ENCODE assay signal across 42 cellular contexts in genomic region chr7:4944939-4945338, GRCh38. TPM values are rescaled to one million over a fixed set of nuclear protein-coding genes. Genes with fewer than 3 reads are reported as not detected.
"Had no signal": no experiment of that assay in that cellular context is flagged by ENCODE, and none has a peak within 500 bp of the region (broad histone marks: within the 10 kb centered on the region; RNA-seq: fewer than 3 reads in every experiment).

No MANE protein-coding gene starts in this region.

- H3K27ac Mint-ChIP-seq: activated naive CD4-positive, alpha-beta T cell treated with anti-CD3 and anti-CD28 coated beads for 36 hours; activated naive CD4-positive, alpha-beta T cell treated with anti-CD3 and anti-CD28 coated beads, Interleukin-2, amount 10 ng/mL, durations not matched to agents 7 days and 5 days; activated naive CD4-positive, alpha-beta T cell treated with anti-CD3 and anti-CD28 coated beads, Interleukin-2, amount 50 U/mL, for 24 hours; activated naive CD4-positive, alpha-beta T cell treated with anti-CD3 and anti-CD28 coated beads, Interleukin-2, amount 50 U/mL, for 72 hours; activated naive CD8-positive, alpha-beta T cell; activated naive CD8-positive, alpha-beta T cell treated with anti-CD3 and anti-CD28 coated beads for 36 hours; activated naive CD8-positive, alpha-beta T cell treated with anti-CD3 and anti-CD28 coated beads, Interleukin-2, amount 10 ng/mL, durations not matched to agents 7 days and 5 days; activated naive CD8-positive, alpha-beta T cell treated with anti-CD3 and anti-CD28 coated beads, Interleukin-2, amount 50 U/mL, for 24 hours; activated T-cell treated with anti-CD3 and anti-CD28 coated beads, Interleukin-2, amount 50 U/mL, for 24 hours; activated T-cell treated with anti-CD3 and anti-CD28 coated beads, Interleukin-2, amount 50 U/mL, for 72 hours; activated T-helper 1 cell treated with anti-CD3 and anti-CD28 coated beads, Interleukin-12 subunit alpha, Interleukin-12 subunit beta, Interleukin-2, Interleukin-4 antibody, amounts not matched to agents 30 ng/mL and 10 ng/mL and 1 ng/mL, durations not matched to agents 14 hours and 24 hours and 36 hours; activated T-helper 17 cell treated with anti-CD3 and anti-CD28 coated beads, Interleukin-2, amount 50 U/mL, for 72 hours; activated T-helper 2 cell treated with anti-CD3 and anti-CD28 coated beads, Interferon-gamma antibody, Interleukin-2, Interleukin-4, amounts not matched to agents 10 μg/mL and 5 μg/mL and 100 μg/mL, durations not matched to agents 14 hours and 24 hours and 36 hours had no signal

- H3K27me3 ChIP-seq: adrenal gland, ascending aorta, body of pancreas, cardiac muscle cell had no signal

- H3K4me3 Mint-ChIP-seq: activated naive CD4-positive, alpha-beta T cell treated with anti-CD3 and anti-CD28 coated beads for 36 hours; activated naive CD4-positive, alpha-beta T cell treated with anti-CD3 and anti-CD28 coated beads, Interleukin-2, amount 10 ng/mL, durations not matched to agents 7 days and 5 days; activated naive CD4-positive, alpha-beta T cell treated with anti-CD3 and anti-CD28 coated beads, Interleukin-2, amount 50 U/mL, for 24 hours; activated naive CD8-positive, alpha-beta T cell; activated naive CD8-positive, alpha-beta T cell treated with anti-CD3 and anti-CD28 coated beads for 36 hours; activated naive CD8-positive, alpha-beta T cell treated with anti-CD3 and anti-CD28 coated beads, Interleukin-2, amount 10 ng/mL, durations not matched to agents 7 days and 5 days; activated naive CD8-positive, alpha-beta T cell treated with anti-CD3 and anti-CD28 coated beads, Interleukin-2, amount 50 U/mL, for 24 hours; activated T-cell treated with anti-CD3 and anti-CD28 coated beads, Interleukin-2, amount 50 U/mL, for 24 hours; activated T-cell treated with anti-CD3 and anti-CD28 coated beads, Interleukin-2, amount 50 U/mL, for 4 hours; activated T-cell treated with anti-CD3 and anti-CD28 coated beads, Interleukin-2, amount 50 U/mL, for 72 hours; activated T-helper 1 cell treated with anti-CD3 and anti-CD28 coated beads, Interleukin-12 subunit alpha, Interleukin-12 subunit beta, Interleukin-2, Interleukin-4 antibody, amounts not matched to agents 30 ng/mL and 10 ng/mL and 1 ng/mL, durations not matched to agents 14 hours and 24 hours and 36 hours; activated T-helper 17 cell treated with anti-CD3 and anti-CD28 coated beads, Interleukin-2, amount 50 U/mL, for 72 hours; brain; central memory CD8-positive, alpha-beta T cell had no signal

- H3K36me3 Mint-ChIP-seq: activated naive CD4-positive, alpha-beta T cell treated with anti-CD3 and anti-CD28 coated beads, Interleukin-2, amount 10 ng/mL, durations not matched to agents 7 days and 5 days; activated naive CD4-positive, alpha-beta T cell treated with anti-CD3 and anti-CD28 coated beads, Interleukin-2, amount 50 U/mL, for 72 hours; activated naive CD8-positive, alpha-beta T cell treated with anti-CD3 and anti-CD28 coated beads, Interleukin-2, amount 10 ng/mL, durations not matched to agents 7 days and 5 days had no signal

- H3K9me3 Mint-ChIP-seq: activated naive CD4-positive, alpha-beta T cell treated with anti-CD3 and anti-CD28 coated beads for 36 hours; activated naive CD4-positive, alpha-beta T cell treated with anti-CD3 and anti-CD28 coated beads, Interleukin-2, amount 50 U/mL, for 24 hours; activated naive CD4-positive, alpha-beta T cell treated with anti-CD3 and anti-CD28 coated beads, Interleukin-2, amount 50 U/mL, for 72 hours; activated T-cell treated with anti-CD3 and anti-CD28 coated beads, Interleukin-2, amount 50 U/mL, for 24 hours; activated T-cell treated with anti-CD3 and anti-CD28 coated beads, Interleukin-2, amount 50 U/mL, for 4 hours; activated T-cell treated with anti-CD3 and anti-CD28 coated beads, Interleukin-2, amount 50 U/mL, for 72 hours; activated T-helper 1 cell treated with anti-CD3 and anti-CD28 coated beads, Interleukin-12 subunit alpha, Interleukin-12 subunit beta, Interleukin-2, Interleukin-4 antibody, amounts not matched to agents 30 ng/mL and 10 ng/mL and 1 ng/mL, durations not matched to agents 14 hours and 24 hours and 36 hours; activated T-helper 17 cell treated with anti-CD3 and anti-CD28 coated beads, Interleukin-2, amount 50 U/mL, for 72 hours; activated T-helper 2 cell treated with anti-CD3 and anti-CD28 coated beads, Interferon-gamma antibody, Interleukin-2, Interleukin-4, amounts not matched to agents 10 μg/mL and 5 μg/mL and 100 μg/mL, durations not matched to agents 14 hours and 24 hours and 36 hours; central memory CD8-positive, alpha-beta T cell had no signal

- H3K9me3 ChIP-seq: adrenal gland, ascending aorta, body of pancreas had no signal

- FAIRE-seq: astrocyte, bronchial epithelial cell, colon had no signal

- DNase-seq: activated effector memory CD4-positive, alpha-beta T cell treated with anti-CD3 and anti-CD28 coated beads, Interleukin-2, amount 50 U/mL, for 16 hours; activated effector memory CD4-positive, alpha-beta T cell treated with Interleukin-2 at 50 U/mL for 16 hours; activated gamma-delta T cell; activated gamma-delta T cell treated with Interleukin-2 at 50 U/mL for 16 hours; activated naive CD4-positive, alpha-beta T cell; activated naive CD4-positive, alpha-beta T cell treated with anti-CD3 and anti-CD28 coated beads for 36 hours; activated naive CD4-positive, alpha-beta T cell treated with anti-CD3 and anti-CD28 coated beads, Interleukin-2, amount 10 ng/mL, durations not matched to agents 7 days and 5 days; activated naive CD4-positive, alpha-beta T cell treated with anti-CD3 and anti-CD28 coated beads, Interleukin-2, amount 50 U/mL, for 16 hours; activated naive CD4-positive, alpha-beta T cell treated with Interleukin-2 at 50 U/mL for 16 hours; activated naive CD8-positive, alpha-beta T cell treated with anti-CD3 and anti-CD28 coated beads for 36 hours; activated naive CD8-positive, alpha-beta T cell treated with anti-CD3 and anti-CD28 coated beads, Interleukin-2, amount 10 ng/mL, durations not matched to agents 7 days and 5 days; activated naive CD8-positive, alpha-beta T cell treated with anti-CD3 and anti-CD28 coated beads, Interleukin-2, amount 50 U/mL, for 24 hours; activated T-cell treated with anti-CD3 and anti-CD28 coated beads, Interleukin-2, amount 50 U/mL, for 24 hours; activated T-cell treated with anti-CD3 and anti-CD28 coated beads, Interleukin-2, amount 50 U/mL, for 4 hours; activated T-cell treated with anti-CD3 and anti-CD28 coated beads, Interleukin-2, amount 50 U/mL, for 48 hours; activated T-cell treated with anti-CD3 and anti-CD28 coated beads, Interleukin-2, amount 50 U/mL, for 72 hours; adrenal gland; amniotic stem cell; amygdala; anterior cingulate cortex; aorta; body of pancreas; caudate nucleus; central memory CD4-positive, alpha-beta T cell; cerebellar nuclear complex had no signal

- H3K36me3 ChIP-seq: adrenal gland, ascending aorta, breast epithelium, cardiac muscle cell had no signal

- ATAC-seq: activated naive CD4-positive, alpha-beta T cell treated with anti-CD3 and anti-CD28 coated beads, Interleukin-2, amount 50 U/mL, for 72 hours; activated naive CD8-positive, alpha-beta T cell treated with anti-CD3 and anti-CD28 coated beads, Interleukin-2, amount 50 U/mL, for 24 hours; activated T-cell treated with anti-CD3 and anti-CD28 coated beads, Interleukin-2, amount 50 U/mL, for 4 hours; activated T-cell treated with anti-CD3 and anti-CD28 coated beads, Interleukin-2, amount 50 U/mL, for 72 hours; activated T-helper 17 cell treated with anti-CD3 and anti-CD28 coated beads, Interleukin-2, amount 50 U/mL, for 72 hours; body of pancreas had no signal

- H3K4me1 Mint-ChIP-seq: activated naive CD4-positive, alpha-beta T cell treated with anti-CD3 and anti-CD28 coated beads, Interleukin-2, amount 10 ng/mL, durations not matched to agents 7 days and 5 days; activated naive CD4-positive, alpha-beta T cell treated with anti-CD3 and anti-CD28 coated beads, Interleukin-2, amount 50 U/mL, for 24 hours; activated naive CD8-positive, alpha-beta T cell treated with anti-CD3 and anti-CD28 coated beads for 36 hours; activated naive CD8-positive, alpha-beta T cell treated with anti-CD3 and anti-CD28 coated beads, Interleukin-2, amount 10 ng/mL, durations not matched to agents 7 days and 5 days; activated naive CD8-positive, alpha-beta T cell treated with anti-CD3 and anti-CD28 coated beads, Interleukin-2, amount 50 U/mL, for 24 hours; activated T-helper 17 cell treated with anti-CD3 and anti-CD28 coated beads, Interleukin-2, amount 50 U/mL, for 72 hours; central memory CD8-positive, alpha-beta T cell had no signal

- H3K4me3 ChIP-seq: adrenal gland, ascending aorta, body of pancreas, breast epithelium, cardiac muscle cell had no signal

- H3K27ac ChIP-seq: adrenal gland, ascending aorta, body of pancreas, breast epithelium, cardiac muscle cell had no signal

- H3K4me1 ChIP-seq: adrenal gland, ascending aorta, body of pancreas, breast epithelium had no signal

RNA-seq across cellular contexts. Expression of gene MMD2, which starts 14.0 kb away (rescaled TPM):
- total RNA-seq: activated naive CD4-positive, alpha-beta T cell treated with anti-CD3 and anti-CD28 coated beads for 36 hours; activated naive CD4-positive, alpha-beta T cell treated with anti-CD3 and anti-CD28 coated beads, Interleukin-2, amount 50 U/mL, for 72 hours; activated naive CD8-positive, alpha-beta T cell treated with anti-CD3 and anti-CD28 coated beads for 36 hours; activated naive CD8-positive, alpha-beta T cell treated with anti-CD3 and anti-CD28 coated beads, Interleukin-2, amount 10 ng/mL, durations not matched to agents 7 days and 5 days; activated T-cell treated with anti-CD3 and anti-CD28 coated beads, Interleukin-2, amount 50 U/mL, for 4 hours; activated T-cell treated with anti-CD3 and anti-CD28 coated beads, Interleukin-2, amount 50 U/mL, for 72 hours; activated T-helper 1 cell treated with anti-CD3 and anti-CD28 coated beads, Interleukin-12 subunit alpha, Interleukin-12 subunit beta, Interleukin-2, Interleukin-4 antibody, amounts not matched to agents 30 ng/mL and 10 ng/mL and 1 ng/mL, durations not matched to agents 14 hours and 24 hours and 36 hours; activated T-helper 17 cell treated with anti-CD3 and anti-CD28 coated beads, Interleukin-2, amount 50 U/mL, for 72 hours; activated T-helper 2 cell treated with anti-CD3 and anti-CD28 coated beads, Interferon-gamma antibody, Interleukin-2, Interleukin-4, amounts not matched to agents 10 μg/mL and 5 μg/mL and 100 μg/mL, durations not matched to agents 14 hours and 24 hours and 36 hours; adrenal gland; aorta; ascending aorta; astrocyte; body of pancreas; breast epithelium; bronchial epithelial cell; cardiac muscle cell; cardiac septum; chondrocyte had no signal
- polyA plus RNA-seq: adipose tissue, aorta, cardiac muscle cell had no signal
